9 cellular contexts compared by ENCODE assay signal in genomic region chr3:177603137-177603603, GRCh38.
DNase-seq lines count a peak whose midpoint lies in the region; ATAC-seq, FAIRE-seq and TF ChIP-seq lines count a peak whose summit lies in the region.
"Had no signal": no experiment of that assay in that cellular context is flagged by ENCODE, and none has a peak within 500 bp of the region (broad histone marks: within the 10 kb centered on the region; RNA-seq: fewer than 3 reads in every experiment).

No MANE protein-coding gene starts in this region.

- in situ Hi-C loops in HepG2 (cut with HindIII; ENCODE audit: extremely low pct_ligation_motif_present, low pct_unique_long_range_greater_than_20kb): no loop called here

- POLR2A ChIA-PET in HepG2 (lab: Yijun Ruan, JAX): no interaction called here

- no peak overlapping the region for H2AFZ ChIP-seq in HepG2 (ENCODE audit: low read length)

- no peak for TF ChIP-seq RAD21 in HepG2 (CRISPR knock-in tag; IDR thresholded peaks at IDR 0.05)

- H3K4me3 ChIP-seq in right lobe of liver (no peak overlapping the region), HepG2 (replicated peaks in 1 of 3; ENCODE audit: insufficient read depth in 1 of 3, low read depth in 2 of 3, low read length in 3 of 3) (no peak overlapping the region), HL-60 (replicated peaks; ENCODE audit: insufficient read depth, low read length) (no peak overlapping the region), esophagus (ENCODE audit: low read depth in 1 of 2, low read length in 2 of 2) (no peak overlapping the region), gastroesophageal sphincter (no peak overlapping the region)
- H3K4me3 ChIP-seq: SJCRH30 had no signal

- TF ChIP-seq POLR2A in right lobe of liver (IDR thresholded peaks at IDR 0.05) (no peak), HepG2 (IDR thresholded peaks at IDR 0.05; ENCODE audit: insufficient read depth in 1 of 2, low read depth in 2 of 2, low read length in 2 of 2) (no peak), gastroesophageal sphincter (IDR thresholded peaks at IDR 0.05) (no peak)

- peak; percentile 40 to 59 (median 57) for ATAC-seq in right lobe of liver
- no peak for ATAC-seq in HepG2
- ATAC-seq in GM19328 (IDR thresholded peaks at IDR 0.05; ENCODE audit: unreplicated experiment): no peak
- ATAC-seq in gastroesophageal sphincter: no peak

- CTCF ChIA-PET in HepG2 (lab: Yijun Ruan, JAX; ENCODE audit: low intra/inter-chr PET ratio, low total read pairs): no interaction called here

- no peak overlapping the region for H3K4me2 ChIP-seq in HepG2 (ENCODE audit: low read depth, low read length)

- 18% methylated on average over 2 of the region's 2 CpGs for WGBS in right lobe of liver (ENCODE audit: insufficient coverage, low coverage, low lambda C conversion rate, missing lambda C conversion rate)
- WGBS in HepG2 (ENCODE audit: low lambda C conversion rate): 7% methylated on average over 2 of the region's 2 CpGs
- WGBS in esophagus, 2 donors: 30 to 52% methylated on average over 2 of the region's 2 CpGs
- 69 to 92% methylated on average over 2 of the region's 2 CpGs for WGBS in gastroesophageal sphincter (ENCODE audit: low coverage in 1 of 2), 2 donors

- no peaks in the 10 kb centered on the region for H3K9me3 ChIP-seq in right lobe of liver
- H3K9me3 ChIP-seq in HepG2 (ENCODE audit: low read length): no peaks in the 10 kb centered on the region
- H3K9me3 ChIP-seq in esophagus (ENCODE audit: control insufficient read depth in 2 of 2, insufficient read depth in 1 of 2, low read depth in 1 of 2, low read length in 1 of 2): no peaks in the 10 kb centered on the region
- no peaks in the 10 kb centered on the region for H3K9me3 ChIP-seq in gastroesophageal sphincter

- FAIRE-seq in HepG2 (lab: Jason Lieb, UNC): no peak

- intact Hi-C loops in right lobe of liver (cut with DNase I): no loop called here
- intact Hi-C loops in HepG2 (cut with micrococcal nuclease; ENCODE audit: unreplicated experiment): no loop called here

- BruUV-seq in HepG2 (replicated peaks; lab: Mats Ljungman, UMichigan): no TSS peak

- H3K9ac ChIP-seq in HepG2 (ENCODE audit: insufficient read depth, low read depth, low read length): no peak overlapping the region

- H3K27me3 ChIP-seq in right lobe of liver: no peaks in the 10 kb centered on the region
- no peaks in the 10 kb centered on the region; a peak in 1 of 5 replicates for H3K27me3 ChIP-seq in HepG2 (ENCODE audit: control insufficient read depth in 1 of 2, insufficient read depth in 2 of 2, low read length in 2 of 2)
- no peaks in the 10 kb centered on the region for H3K27me3 ChIP-seq in HL-60 (ENCODE audit: insufficient read depth, poor library complexity, severe bottlenecking)
- H3K27me3 ChIP-seq in esophagus (ENCODE audit: control insufficient read depth in 1 of 2, insufficient read depth in 2 of 2, low read length in 2 of 2): no peaks in the 10 kb centered on the region
- no peaks in the 10 kb centered on the region for H3K27me3 ChIP-seq in gastroesophageal sphincter
- H3K27me3 ChIP-seq: SJCRH30 had no signal

- no peak for DNase-seq in right lobe of liver
- no peak for DNase-seq in HepG2 (ENCODE audit: low spot score)
- DNase-seq in HL-60 (ENCODE audit: low read depth in 1 of 2, low spot score in 1 of 2): peak in 1 of 2 experiments; percentile 58
- DNase-seq in amygdala (lab: John Stamatoyannopoulos, UW): no peak
- DNase-seq in NCI-H345 (lab: John Stamatoyannopoulos, UW): no peak

- H3K79me2 ChIP-seq in HepG2 (ENCODE audit: insufficient read depth, low read length): no peaks in the 10 kb centered on the region

- H4K20me1 ChIP-seq in HepG2 (ENCODE audit: insufficient read depth, low read length): no peaks in the 10 kb centered on the region

- TF ChIP-seq CTCF in right lobe of liver (IDR thresholded peaks at IDR 0.05) (no peak), HepG2 (CRISPR knock-in tag; IDR thresholded peaks at IDR 0.05) (no peak), HL-60 (IDR thresholded peaks at IDR 0.05; ENCODE audit: insufficient read depth, low read length) (no peak), gastroesophageal sphincter (IDR thresholded peaks at IDR 0.05) (no peak)

- H3K27ac ChIP-seq in right lobe of liver (no peak overlapping the region), HepG2 (ENCODE audit: extremely low read length, insufficient read depth, low read length) (no peak overlapping the region), HL-60 (replicated peaks) (peak overlapping the region; percentile 6), esophagus (ENCODE audit: low read depth in 2 of 2, low read length in 1 of 2) (peak overlapping the region; percentile 80 to 87), gastroesophageal sphincter (peak overlapping the region in 2 of 4 donors; percentile 22 to 41)
- H3K27ac ChIP-seq: SJCRH30 had no signal

- TF ChIP-seq EP300 in HepG2 (IDR thresholded peaks at IDR 0.05; ENCODE audit: low read depth in 2 of 2, low read length in 2 of 2) (no peak), HepG2 (CRISPR knock-in tag; IDR thresholded peaks at IDR 0.05; ENCODE audit: borderline replicate concordance) (no peak), gastroesophageal sphincter (IDR thresholded peaks at IDR 0.05) (no peak)

- H3K4me1 ChIP-seq in right lobe of liver (peaks cover 0 to 28% (median 4%) of the 10 kb centered on the region in 4 donors), HepG2 (ENCODE audit: insufficient read depth, low read length) (peaks cover 31% of the 10 kb centered on the region), esophagus (ENCODE audit: control insufficient read depth in 2 of 2, insufficient read depth in 2 of 2, low read length in 1 of 2) (peaks cover 0 to 2% of the 10 kb centered on the region in 2 donors), gastroesophageal sphincter (peaks cover 7 to 58% (median 23%) of the 10 kb centered on the region in 3 donors)

- H3K36me3 ChIP-seq in right lobe of liver (no peaks in the 10 kb centered on the region), HepG2 (replicated peaks in 1 of 2; ENCODE audit: control insufficient read depth in 1 of 2, insufficient read depth in 2 of 2, low read length in 2 of 2) (no peaks in the 10 kb centered on the region), esophagus (ENCODE audit: control insufficient read depth in 2 of 2, insufficient read depth in 2 of 2, low read length in 1 of 2) (no peaks in the 10 kb centered on the region), gastroesophageal sphincter (no peaks in the 10 kb centered on the region)
- H3K36me3 ChIP-seq: SJCRH30 had no signal

TF ChIP-seq in HepG2, 621 proteins besides CTCF, POLR2A, EP300 and RAD21 (continues in another document):
- no peak for TF ChIP-seq FOXA3 (CRISPR knock-in tag; IDR thresholded peaks at IDR 0.05)
- TF ChIP-seq, protein P1, sequence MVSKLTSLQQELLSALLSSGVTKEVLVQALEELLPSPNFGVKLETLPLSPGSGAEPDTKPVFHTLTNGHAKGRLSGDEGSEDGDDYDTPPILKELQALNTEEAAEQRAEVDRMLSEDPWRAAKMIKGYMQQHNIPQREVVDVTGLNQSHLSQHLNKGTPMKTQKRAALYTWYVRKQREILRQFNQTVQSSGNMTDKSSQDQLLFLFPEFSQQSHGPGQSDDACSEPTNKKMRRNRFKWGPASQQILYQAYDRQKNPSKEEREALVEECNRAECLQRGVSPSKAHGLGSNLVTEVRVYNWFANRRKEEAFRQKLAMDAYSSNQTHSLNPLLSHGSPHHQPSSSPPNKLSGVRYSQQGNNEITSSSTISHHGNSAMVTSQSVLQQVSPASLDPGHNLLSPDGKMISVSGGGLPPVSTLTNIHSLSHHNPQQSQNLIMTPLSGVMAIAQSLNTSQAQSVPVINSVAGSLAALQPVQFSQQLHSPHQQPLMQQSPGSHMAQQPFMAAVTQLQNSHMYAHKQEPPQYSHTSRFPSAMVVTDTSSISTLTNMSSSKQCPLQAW (CRISPR knock-in tag; IDR thresholded peaks at IDR 0.05): no peak
- no peak for TF ChIP-seq ATF3 (CRISPR knock-in tag; IDR thresholded peaks at IDR 0.05)
- no peak for TF ChIP-seq SRF (IDR thresholded peaks at IDR 0.05; ENCODE audit: low read depth, low read length)
- TF ChIP-seq MEIS1 (CRISPR knock-in tag; IDR thresholded peaks at IDR 0.05; ENCODE audit: borderline replicate concordance): no peak
- no peak for TF ChIP-seq TAF1 (CRISPR knock-in tag; IDR thresholded peaks at IDR 0.05)
- no peak for TF ChIP-seq RARA (CRISPR knock-in tag; IDR thresholded peaks at IDR 0.05)
- TF ChIP-seq ZFP82 (CRISPR knock-in tag; IDR thresholded peaks at IDR 0.05; ENCODE audit: borderline replicate concordance): no peak
- no peak for TF ChIP-seq ZBTB4 (CRISPR knock-in tag; IDR thresholded peaks at IDR 0.05; ENCODE audit: borderline replicate concordance)
- TF ChIP-seq, protein P2, sequence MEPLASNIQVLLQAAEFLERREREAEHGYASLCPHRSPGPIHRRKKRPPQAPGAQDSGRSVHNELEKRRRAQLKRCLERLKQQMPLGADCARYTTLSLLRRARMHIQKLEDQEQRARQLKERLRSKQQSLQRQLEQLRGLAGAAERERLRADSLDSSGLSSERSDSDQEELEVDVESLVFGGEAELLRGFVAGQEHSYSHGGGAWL (CRISPR knock-in tag; IDR thresholded peaks at IDR 0.05): no peak
- no peak for TF ChIP-seq GATAD1 (CRISPR knock-in tag; IDR thresholded peaks at IDR 0.05)
- no peak for TF ChIP-seq BCL6 (CRISPR knock-in tag; IDR thresholded peaks at IDR 0.05)

Comparison
In these comparisons a context has a peak if more than half of its experiments do, and no peak if none do; other contexts are left out.
1. ATAC-seq: peak in right lobe of liver (4 of 4); none in HepG2 (single experiment), GM19328 (single experiment) and gastroesophageal sphincter (single experiment).
2. H3K27ac ChIP-seq: peak in HL-60 (single experiment) and esophagus (2 of 2); none in right lobe of liver (0 of 3) and HepG2 (single experiment).